ENCODE assay signal across 28 cellular contexts in the genomic region with DNA sequence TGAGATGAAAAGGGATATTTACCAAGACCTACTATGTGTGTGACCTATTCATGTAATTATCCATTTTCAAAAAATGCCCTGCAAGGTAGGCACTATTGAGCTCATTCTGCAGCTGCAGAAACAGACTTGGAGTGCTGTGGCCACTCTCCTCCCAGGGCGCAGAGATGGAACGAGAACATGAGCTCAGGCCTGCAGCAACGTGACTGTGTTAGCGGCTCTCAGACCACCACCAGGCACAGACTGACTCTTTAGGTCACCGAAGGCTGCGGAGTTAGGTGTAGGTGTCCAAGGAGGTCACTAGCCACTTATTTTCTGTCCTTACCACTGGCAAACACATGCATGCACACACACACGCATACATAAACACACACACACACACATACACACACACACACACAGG.
"Had no signal": no experiment of that assay in that cellular context is flagged by ENCODE, and none has a peak within 500 bp of the region (broad histone marks: within the 10 kb centered on the region; RNA-seq: fewer than 3 reads in every experiment).

No MANE protein-coding gene starts in this region.

- DNase-seq: activated CD4-positive, alpha-beta T cell treated with anti-CD3 and anti-CD28 coated beads, Interleukin-2, amount 10 ng/mL, durations not matched to agents 7 days and 5 days; activated CD4-positive, alpha-beta T cell treated with anti-CD3 and anti-CD28 coated beads, Interleukin-2, amount 50 U/mL, for 48 hours; activated CD8-positive, alpha-beta T cell treated with anti-CD3 and anti-CD28 coated beads, Interleukin-2, amount 10 ng/mL, durations not matched to agents 7 days and 5 days; activated gamma-delta T cell treated with Interleukin-2 at 50 U/mL for 16 hours; activated naive CD4-positive, alpha-beta T cell treated with anti-CD3 and anti-CD28 coated beads for 36 hours; activated naive CD8-positive, alpha-beta T cell treated with anti-CD3 and anti-CD28 coated beads, Interleukin-2, amount 50 U/mL, for 24 hours; activated T-cell treated with anti-CD3 and anti-CD28 coated beads, Interleukin-2, amount 50 U/mL, for 4 hours; anterior cingulate cortex; central memory CD4-positive, alpha-beta T cell; MM.1S; MV-4-11; NCI-H1436 treated with DMSO at 0.1 percent for 48 hours; NCI-H1694 treated with DMSO at 0.1 percent for 48 hours; NCI-H2029; NCI-H2171; NCI-H510A; NCI-H526; NCI-H748 treated with DMSO at 0.1 percent for 48 hours; NK-92 treated with Interleukin-12 subunit alpha and Interleukin-12 subunit beta, amount 100 ng/mL, for 24 hours; PC-3; Peyer's patch; RPMI8226; SHP77 treated with DMSO at 0.1 percent for 48 hours; SK-N-SH had no signal

- H3K4me3 ChIP-seq: Peyer's patch, SJSA1 had no signal

- H3K9me2 ChIP-seq: SK-N-SH had no signal

- H3K9me3 ChIP-seq: Peyer's patch, SJSA1, SK-N-SH had no signal

- H3K4me2 ChIP-seq: KMS-11, SK-N-SH had no signal

- H3K27me3 ChIP-seq: Peyer's patch, SJSA1 had no signal

- H3K36me3 ChIP-seq: Peyer's patch, SJSA1 had no signal

- H3K9ac ChIP-seq: KMS-11, SK-N-SH had no signal

- ATAC-seq: activated CD8-positive, alpha-beta T cell treated with anti-CD3 and anti-CD28 coated beads, Interleukin-2, amount 10 ng/mL, durations not matched to agents 7 days and 5 days; activated naive CD4-positive, alpha-beta T cell treated with anti-CD3 and anti-CD28 coated beads, Interleukin-2, amount 50 U/mL, for 72 hours; activated naive CD8-positive, alpha-beta T cell treated with anti-CD3 and anti-CD28 coated beads, Interleukin-2, amount 50 U/mL, for 24 hours; activated T-cell treated with anti-CD3 and anti-CD28 coated beads, Interleukin-2, amount 50 U/mL, for 4 hours; PC-3 had no signal

- H3K27ac ChIP-seq: KMS-11, Peyer's patch, SJSA1 had no signal

- H3K4me1 ChIP-seq: Peyer's patch, SJSA1 had no signal

- FAIRE-seq: TTC549 had no signal
